11 cellular contexts compared by ENCODE assay signal in genomic region chr1:19816737-19817086, GRCh38. TPM values are rescaled to one million over a fixed set of nuclear protein-coding genes. Genes with fewer than 3 reads are reported as not detected.
DNase-seq lines count a peak whose midpoint lies in the region; ATAC-seq, FAIRE-seq and TF ChIP-seq lines count a peak whose summit lies in the region.
"Not testable (repeated sequence)": the region's sequence is repeated elsewhere in the genome, so short reads cannot be mapped to it uniquely, and the experiment has no call there.
"Had no signal": no experiment of that assay in that cellular context is flagged by ENCODE, and none has a peak within 500 bp of the region (broad histone marks: within the 10 kb centered on the region; RNA-seq: fewer than 3 reads in every experiment).

No MANE protein-coding gene starts in this region.

- H3K4me2 ChIP-seq in GM23338: peak overlapping the region; percentile 21
- not testable (repeated sequence) for H3K4me2 ChIP-seq in OCI-LY1 (ENCODE audit: low read length)
- peak overlapping the region; percentile 32 to 50; a peak in 3 of 4 replicates for H3K4me2 ChIP-seq in H1 (ENCODE audit: insufficient read depth in 1 of 2, low read depth in 2 of 2, low read length in 2 of 2)
- H3K4me2 ChIP-seq in HepG2 (ENCODE audit: low read depth, low read length): peak overlapping the region; percentile 68; the same call in 1 of the 2 replicates

- H3K4me1 Mint-ChIP-seq in GM23338 (peaks cover 41% of the 10 kb centered on the region), WTC11 (peaks cover 56% of the 10 kb centered on the region), nephron (peaks cover 37% of the 10 kb centered on the region)

- TF ChIP-seq CTCF in GM23338 (conservative IDR thresholded peaks at IDR 0.05; ENCODE audit: low read depth in 2 of 2); OCI-LY1 (IDR thresholded peaks at IDR 0.05; ENCODE audit: low read length); WTC11 (IDR thresholded peaks at IDR 0.05); H1 (IDR thresholded peaks at IDR 0.05; ENCODE audit: control extremely low read depth in 1 of 3, insufficient read depth in 1 of 3, low read depth in 1 of 3, low read length in 3 of 3); HepG2 (CRISPR knock-in tag; IDR thresholded peaks at IDR 0.05); nephron (IDR thresholded peaks at IDR 0.05; ENCODE audit: unreplicated experiment in 3 of 3); transverse colon (IDR thresholded peaks at IDR 0.05): not testable (repeated sequence)

- H3K56ac ChIP-seq in H1 (replicated peaks; ENCODE audit: insufficient read length, low read depth, low read length): not testable (repeated sequence)

- H2BK20ac ChIP-seq in H1 (ENCODE audit: low read length): not testable (repeated sequence)

- 0 out of 2 replicates have a peak overlapping the region, but pooled peaks have one; percentile 41 for H2BK12ac ChIP-seq in H1 (ENCODE audit: low read depth, low read length)

- CTCF ChIA-PET in WTC11 (lab: Charles Lee): interaction anchor here (0.6 to 2.4 kb wide), 10 partner anchors 16 to 1311 kb away, joined by 3 to 8 read pairs (median 3); partner anchors contain the start of gene OTUD3
- CTCF ChIA-PET in H1 (lab: Charles Lee; ENCODE audit: partially characterized antibody): interaction anchor here (0.8 to 1.8 kb wide), 6 partner anchors 16 to 112 kb away, joined by 3 to 7 read pairs (median 5); no protein-coding TSS in a partner anchor
- CTCF ChIA-PET in HepG2 (lab: Yijun Ruan, JAX; ENCODE audit: low intra/inter-chr PET ratio, low total read pairs): not testable (repeated sequence)

- H3K36me3 Mint-ChIP-seq in GM23338 (ENCODE audit: low read depth); WTC11; nephron (ENCODE audit: low read depth): not testable (repeated sequence)

- not testable (repeated sequence) for H3K79me1 ChIP-seq in H1 (ENCODE audit: low read depth, low read length)

- H3K27ac ChIP-seq in GM23338 (ENCODE audit: low read depth): peak overlapping the region; percentile 75
- peak overlapping the region; percentile 8 for H3K27ac ChIP-seq in OCI-LY1 (ENCODE audit: low read depth, low read length, poor library complexity, severe bottlenecking)
- H3K27ac ChIP-seq in H1 (ENCODE audit: low read depth, low read length); iPS-18a (ENCODE audit: low read length); HepG2 (ENCODE audit: extremely low read length, insufficient read depth, low read length): not testable (repeated sequence)
- peak overlapping the region; percentile 74 to 87 (median 84) for H3K27ac ChIP-seq in transverse colon

- H2BK5ac ChIP-seq in H1 (ENCODE audit: low read depth, low read length): peak overlapping the region; percentile 95; the same call in 1 of the 2 replicates

- not testable (repeated sequence) for BruUV-seq in HepG2 (replicated peaks; lab: Mats Ljungman, UMichigan)

- H3K4ac ChIP-seq in H1 (replicated peaks; ENCODE audit: insufficient read length, low read depth, low read length): not testable (repeated sequence)

- not testable (repeated sequence) for H3K14ac ChIP-seq in H1 (ENCODE audit: insufficient read length)

- not testable (repeated sequence) for H3K9ac ChIP-seq in OCI-LY1 (ENCODE audit: low read length); H1 (replicated peaks in 1 of 4; ENCODE audit: extremely low read depth in 1 of 4, low read depth in 3 of 4, low read length in 3 of 4); iPS-18a (ENCODE audit: low read length); HepG2 (ENCODE audit: insufficient read depth, low read depth, low read length)

- H3K4me1 ChIP-seq in GM23338 (ENCODE audit: insufficient read depth): peaks cover 26% of the 10 kb centered on the region
- H3K4me1 ChIP-seq in OCI-LY1 (ENCODE audit: insufficient read depth, low read length, severe bottlenecking): peaks cover 38% of the 10 kb centered on the region
- peaks cover 10 to 19% (median 11%) of the 10 kb centered on the region in 4 experiments for H3K4me1 ChIP-seq in H1 (replicated peaks in 1 of 4; ENCODE audit: control insufficient read depth in 3 of 4, insufficient read depth in 4 of 4, low read length in 3 of 4)
- H3K4me1 ChIP-seq in iPS-18a (ENCODE audit: control insufficient read depth, low read depth, low read length): peaks cover 23% of the 10 kb centered on the region
- H3K4me1 ChIP-seq in HepG2 (ENCODE audit: insufficient read depth, low read length): peaks cover 56% of the 10 kb centered on the region
- H3K4me1 ChIP-seq in transverse colon: peaks cover 2 to 23% (median 18%) of the 10 kb centered on the region in 4 donors

- H3K27ac Mint-ChIP-seq in GM23338 (peak overlapping the region; percentile 96), WTC11 (peak overlapping the region; percentile 99), nephron (peak overlapping the region; percentile 57 to 73 (median 70))

- H2BK15ac ChIP-seq in H1 (ENCODE audit: low read length): not testable (repeated sequence)

- H3K23me2 ChIP-seq in H1 (ENCODE audit: low read depth, low read length): not testable (repeated sequence)

- not testable (repeated sequence) for TF ChIP-seq RAD21 in H1 (IDR thresholded peaks at IDR 0.05 in 1 of 2, conservative IDR thresholded peaks at IDR 0.05 in 1 of 2; ENCODE audit: low read depth in 2 of 2, low read length in 2 of 2); HepG2 (CRISPR knock-in tag; IDR thresholded peaks at IDR 0.05)

- H3K79me2 ChIP-seq in GM23338 (replicated peaks; ENCODE audit: insufficient read depth); OCI-LY1 (ENCODE audit: insufficient read depth, low read length); H1 (ENCODE audit: control insufficient read depth in 1 of 2, insufficient read depth in 2 of 2, low read length in 2 of 2); HepG2 (ENCODE audit: insufficient read depth, low read length): not testable (repeated sequence)

- 5% methylated on average over 1 of the region's 1 CpG; no CpG with 5 or more reads in 1 of the 2 experiments for WGBS in H1 (ENCODE audit: extremely low coverage in 1 of 2, insufficient coverage in 1 of 2, insufficient read length in 1 of 2, insufficient replicate concordance in 2 of 2, low coverage in 1 of 2, low lambda C conversion rate in 2 of 2, missing lambda C conversion rate in 1 of 2), 2 experiments
- WGBS in HepG2 (ENCODE audit: low lambda C conversion rate): 50% methylated on average over 1 of the region's 1 CpG
- 38 to 52% methylated on average over 1 of the region's 1 CpG for WGBS in transverse colon (ENCODE audit: low coverage in 1 of 2), 2 donors

- H3K18ac ChIP-seq in H1 (ENCODE audit: extremely low read depth, low read length): not testable (repeated sequence)

- not testable (repeated sequence) for H3K9me3 ChIP-seq in OCI-LY1 (ENCODE audit: low read length); H1 (ENCODE audit: insufficient read depth in 2 of 2, low read depth in 1 of 2, low read length in 1 of 2); iPS-18a (ENCODE audit: control insufficient read depth, low read depth, low read length); HepG2 (ENCODE audit: low read length); transverse colon

- not testable (repeated sequence) for H2BK120ac ChIP-seq in H1 (replicated peaks; ENCODE audit: low read depth, low read length)

- not testable (repeated sequence) for TF ChIP-seq POLR2A in H1 (IDR thresholded peaks at IDR 0.05; ENCODE audit: control extremely low read depth in 1 of 2, low read depth in 2 of 2, low read length in 2 of 2); HepG2 (IDR thresholded peaks at IDR 0.05; ENCODE audit: insufficient read depth in 1 of 2, low read depth in 2 of 2, low read length in 2 of 2); transverse colon (IDR thresholded peaks at IDR 0.05)

- not testable (repeated sequence) for H4K91ac ChIP-seq in H1 (replicated peaks; ENCODE audit: insufficient read length, low read length)

- H4K20me1 ChIP-seq in GM23338 (replicated peaks; ENCODE audit: insufficient read depth); OCI-LY1 (ENCODE audit: insufficient read depth, low read length); H1 (replicated peaks in 1 of 2; ENCODE audit: control insufficient read depth in 1 of 2, insufficient read depth in 2 of 2, low read length in 2 of 2); HepG2 (ENCODE audit: insufficient read depth, low read length): not testable (repeated sequence)

- not testable (repeated sequence) for H2AFZ ChIP-seq in GM23338; OCI-LY1 (ENCODE audit: low read length); H1 (ENCODE audit: low read length); HepG2 (ENCODE audit: low read length)

- H3K4me3 Mint-ChIP-seq in GM23338 (peak overlapping the region; percentile 58), WTC11 (peak overlapping the region; percentile 49), nephron (peak overlapping the region in 1 of 3 experiments; percentile 47)

- not testable (repeated sequence) for H3F3A ChIP-seq in GM23338 (replicated peaks; ENCODE audit: low read depth); OCI-LY1 (ENCODE audit: insufficient read depth, low read length)

- not testable (repeated sequence) for TF ChIP-seq EP300 in H1 (IDR thresholded peaks at IDR 0.05; ENCODE audit: borderline replicate concordance in 1 of 2, low read depth in 2 of 2, low read length in 2 of 2); HepG2 (IDR thresholded peaks at IDR 0.05; ENCODE audit: low read depth in 2 of 2, low read length in 2 of 2); HepG2 (CRISPR knock-in tag; IDR thresholded peaks at IDR 0.05; ENCODE audit: borderline replicate concordance); transverse colon (IDR thresholded peaks at IDR 0.05; ENCODE audit: low read depth)

- H4K5ac ChIP-seq in H1 (ENCODE audit: insufficient read length, low read depth, low read length): not testable (repeated sequence)

- H2AK5ac ChIP-seq in H1 (ENCODE audit: low read depth, low read length): 0 out of 2 replicates have a peak overlapping the region, but pooled peaks have one; percentile 75

- not testable (repeated sequence) for H4K8ac ChIP-seq in H1 (ENCODE audit: extremely low read depth, insufficient read depth, low read length)

- H3K36me3 ChIP-seq in GM23338 (ENCODE audit: insufficient read depth); OCI-LY1 (ENCODE audit: insufficient read depth, low read length); H1 (ENCODE audit: control insufficient read depth in 2 of 4, insufficient read depth in 4 of 4, low read length in 3 of 4); iPS-18a (ENCODE audit: control insufficient read depth, low read depth, low read length); HepG2 (replicated peaks in 1 of 2; ENCODE audit: control insufficient read depth in 1 of 2, insufficient read depth in 2 of 2, low read length in 2 of 2); transverse colon: not testable (repeated sequence)

- H3K4me3 ChIP-seq in GM23338: 0 out of 2 replicates have a peak overlapping the region, but pooled peaks have one; percentile 13
- H3K4me3 ChIP-seq in OCI-LY1 (ENCODE audit: low read depth, low read length, poor library complexity, severe bottlenecking); H1 (ENCODE audit: extremely low read depth in 1 of 4, insufficient read depth in 2 of 4, low read depth in 3 of 4, low read length in 4 of 4); HepG2 (replicated peaks in 1 of 3; ENCODE audit: insufficient read depth in 1 of 3, low read depth in 2 of 3, low read length in 3 of 3); transverse colon: not testable (repeated sequence)
- peak overlapping the region; percentile 31 for H3K4me3 ChIP-seq in iPS-18a (ENCODE audit: low read length)

- H3K27me3 ChIP-seq in GM23338 (ENCODE audit: insufficient read depth); OCI-LY1 (ENCODE audit: insufficient read depth, low read length); H1 (replicated peaks in 1 of 4; ENCODE audit: control insufficient read depth in 3 of 4, extremely low read depth in 1 of 4, insufficient read depth in 3 of 4, low read length in 3 of 4); iPS-18a (ENCODE audit: control insufficient read depth, insufficient read depth, low read length); transverse colon: not testable (repeated sequence)
- H3K27me3 ChIP-seq in HepG2 (ENCODE audit: control insufficient read depth in 1 of 2, insufficient read depth in 2 of 2, low read length in 2 of 2): peaks cover 0 to 11% of the 10 kb centered on the region in 2 experiments; a peak in 2 of 5 replicates

- H3K27me3 Mint-ChIP-seq in GM23338 (ENCODE audit: insufficient read depth, low read depth, poor library complexity); WTC11 (ENCODE audit: low read depth); nephron (ENCODE audit: low read depth): not testable (repeated sequence)

- DNase-seq in GM23338 (ENCODE audit: low spot score): peak; percentile 43
- DNase-seq in WTC11 (ENCODE audit: low spot score); H1 (ENCODE audit: low read depth in 1 of 2, low spot score in 2 of 2); HepG2 (ENCODE audit: low spot score); transverse colon: not testable (repeated sequence)

- intact Hi-C loops in HepG2 (cut with micrococcal nuclease; ENCODE audit: unreplicated experiment): loop anchor here (10.0 kb wide), 1 partner anchor 68 kb away; the partner anchor contains the start of gene OTUD3
- intact Hi-C loops in transverse colon (cut with DNase I; ENCODE audit: low total_unique reads): not testable (repeated sequence)

- not testable (repeated sequence) for H3K9me3 Mint-ChIP-seq in GM23338, WTC11, nephron

- in situ Hi-C loops in HepG2 (cut with HindIII; ENCODE audit: extremely low pct_ligation_motif_present, low pct_unique_long_range_greater_than_20kb); transverse colon (cut with MboI; ENCODE audit: low pct_ligation_motif_present in 1 of 4, low pct_unique_long_range_greater_than_20kb in 1 of 4, low sequenced_read_pairs in 3 of 4): not testable (repeated sequence)

- H3K9me2 ChIP-seq in GM23338 (ENCODE audit: insufficient read depth); OCI-LY1 (ENCODE audit: low read depth, low read length): not testable (repeated sequence)

- not testable (repeated sequence) for H3K23ac ChIP-seq in H1 (ENCODE audit: insufficient read length)

- peak; percentile 93 for FAIRE-seq in H1 (lab: Jason Lieb, UNC)
- not testable (repeated sequence) for FAIRE-seq in HepG2 (lab: Jason Lieb, UNC)

- ATAC-seq in GM23338 (peak; percentile 56), WTC11 (peak; percentile 69)
- not testable (repeated sequence) for ATAC-seq in HepG2

- POLR2A ChIA-PET in WTC11 (lab: Charles Lee): interaction anchor here (0.7 kb wide), 1 partner anchor 33 kb away, joined by 3 read pairs; no protein-coding TSS in a partner anchor
- POLR2A ChIA-PET in H1 (lab: Charles Lee; ENCODE audit: partially characterized antibody): interaction anchor here (0.8 to 2.0 kb wide), 3 partner anchors 36 to 65 kb away, joined by 3 to 5 read pairs (median 3); partner anchors contain the start of gene OTUD3
- POLR2A ChIA-PET in HepG2 (lab: Yijun Ruan, JAX): not testable (repeated sequence)

RNA-seq across cellular contexts. Expression of gene RNF186, which starts 1.6 kb away (rescaled TPM):
- total RNA-seq in GM23338 (2014; rRNA removed; shearing (Covaris generic)): not detected in 2 replicates
- polyA plus RNA-seq in GM23338 (2016; fragmentation: Nextera tagmentation; extraction: Ambion mirVana) (not detected in 2 replicates), H1 (2011; rRNA removed) (0.05 TPM in 1 of 2 replicates, not detected in the other), HepG2 (2011; rRNA removed) (0.07 and 0.10 TPM in 2 replicates)
- total RNA-seq in WTC11 (2021) (not detected in 3 replicates), HepG2 (2016; rRNA removed; fragmentation: Illumina TruSeq; extraction: Trizol) (0.20 TPM in 1 of 2 replicates, not detected in the other), transverse colon (100 to 1,000 TPM in 1 of 4 donors, 10 to 100 TPM in 3; 10.5 to 174 (median 63.2) TPM)
- not detected in 2 replicates for total RNA-seq in H1 (2021; fragmentation: NEBNext Ultra II Directional; extraction: Animal tissue kit (Norgen Biotek cat#: 25700))
- polyA plus RNA-seq in H1 (2011; cell fraction: cytosol; rRNA removed): not detected
- polyA plus RNA-seq in H1 (2011; cell fraction: nucleus; rRNA removed): not detected
- polyA plus RNA-seq in H1 (2012, experiment 1 of 2): not detected in 4 replicates
- polyA plus RNA-seq in H1 (2012, experiment 2 of 2): not detected
- polyA plus RNA-seq in H1 (2013, experiment 1 of 2): not detected
- not detected for polyA plus RNA-seq in H1 (2013, experiment 2 of 2)
- not detected in 2 replicates for polyA minus RNA-seq in H1 (2011; rRNA and poly(A)+ RNA removed)
- polyA minus RNA-seq in H1 (2011; cell fraction: cytosol; rRNA and poly(A)+ RNA removed): not detected
- not detected for polyA minus RNA-seq in H1 (2011; cell fraction: nucleus; rRNA and poly(A)+ RNA removed)
- total RNA-seq in HepG2 (2016; cell fraction: cytosol; rRNA removed; fragmentation: Illumina TruSeq; extraction: Trizol; ENCODE audit: low read depth): 0.26 TPM in 1 of 2 replicates, not detected in the other
- total RNA-seq in HepG2 (2016; cell fraction: insoluble cytoplasmic fraction; rRNA removed; fragmentation: Illumina TruSeq; extraction: Trizol): 0.09 TPM in 1 of 2 replicates, not detected in the other
- 0.12 TPM in 1 of 2 replicates, not detected in the other for total RNA-seq in HepG2 (2016; cell fraction: membrane; rRNA removed; fragmentation: Illumina TruSeq; extraction: Trizol)
- total RNA-seq in HepG2 (2016; cell fraction: nucleus; rRNA removed; fragmentation: Illumina TruSeq; extraction: Trizol): not detected in 2 replicates
- polyA plus RNA-seq in HepG2 (2011; cell fraction: cytosol; rRNA removed): 0.11 and 0.12 TPM in 2 replicates
- polyA plus RNA-seq in HepG2 (2011; cell fraction: nucleus; rRNA removed): 0.28 TPM in 1 of 2 replicates, not detected in the other
- 0.34 and 0.55 TPM in 2 replicates for polyA plus RNA-seq in HepG2 (2012)
- 0.10 TPM in 1 of 2 replicates, not detected in the other for polyA plus RNA-seq in HepG2 (2016; cell fraction: cytosol; fragmentation: Illumina TruSeq; extraction: Trizol; ENCODE audit: low read depth)
- not detected in 2 replicates for polyA plus RNA-seq in HepG2 (2016; cell fraction: insoluble cytoplasmic fraction; fragmentation: Illumina TruSeq; extraction: Trizol; ENCODE audit: low read depth)
- not detected in 2 replicates for polyA plus RNA-seq in HepG2 (2016; cell fraction: membrane; fragmentation: Illumina TruSeq; extraction: Trizol; ENCODE audit: low read depth)
- polyA plus RNA-seq in HepG2 (2016; cell fraction: nucleus; fragmentation: Illumina TruSeq; extraction: Trizol; ENCODE audit: insufficient read depth, low read depth): not detected in 2 replicates
- 0.12 TPM in 1 of 2 replicates, not detected in the other for polyA minus RNA-seq in HepG2 (2011; rRNA and poly(A)+ RNA removed; ENCODE audit: low replicate concordance)
- polyA minus RNA-seq in HepG2 (2011; cell fraction: cytosol; rRNA and poly(A)+ RNA removed): not detected in 2 replicates
- not detected in 2 replicates for polyA minus RNA-seq in HepG2 (2011; cell fraction: nucleus; rRNA and poly(A)+ RNA removed)
- total RNA-seq: Caco-2; CD8-positive, alpha-beta memory T cell; H4 had no signal
- polyA plus RNA-seq: CD8-positive, alpha-beta memory T cell had no signal

RNA-seq across cellular contexts. Expression of gene TMCO4, which starts 17.0 kb away (rescaled TPM):
- 3.1 and 6.9 TPM in 2 replicates for total RNA-seq in GM23338 (2014; rRNA removed; shearing (Covaris generic))
- 2.6 and 3.9 TPM in 2 replicates for polyA plus RNA-seq in GM23338 (2016; fragmentation: Nextera tagmentation; extraction: Ambion mirVana)
- 7.2 to 9.3 TPM (median 7.5 TPM) in 3 replicates for total RNA-seq in WTC11 (2021)
- 3.0 and 3.1 TPM in 2 replicates for total RNA-seq in H1 (2021; fragmentation: NEBNext Ultra II Directional; extraction: Animal tissue kit (Norgen Biotek cat#: 25700))
- polyA plus RNA-seq in H1 (2011; rRNA removed): 3.1 and 3.6 TPM in 2 replicates
- polyA plus RNA-seq in H1 (2011; cell fraction: cytosol; rRNA removed): 4.0 TPM
- polyA plus RNA-seq in H1 (2011; cell fraction: nucleus; rRNA removed): 4.4 TPM
- polyA plus RNA-seq in H1 (2012, experiment 1 of 2): 2.1 to 4.3 TPM (median 3.2 TPM) in 4 replicates
- polyA plus RNA-seq in H1 (2012, experiment 2 of 2): 2.9 TPM
- polyA plus RNA-seq in H1 (2013, experiment 1 of 2): 2.7 TPM
- 3.2 TPM for polyA plus RNA-seq in H1 (2013, experiment 2 of 2)
- 3.2 TPM in 2 replicates for polyA minus RNA-seq in H1 (2011; rRNA and poly(A)+ RNA removed)
- 3.6 TPM for polyA minus RNA-seq in H1 (2011; cell fraction: cytosol; rRNA and poly(A)+ RNA removed)
- 3.7 TPM for polyA minus RNA-seq in H1 (2011; cell fraction: nucleus; rRNA and poly(A)+ RNA removed)
- 3.9 and 4.1 TPM in 2 replicates for total RNA-seq in HepG2 (2016; rRNA removed; fragmentation: Illumina TruSeq; extraction: Trizol)
- total RNA-seq in HepG2 (2016; cell fraction: cytosol; rRNA removed; fragmentation: Illumina TruSeq; extraction: Trizol; ENCODE audit: low read depth): 2.2 and 2.4 TPM in 2 replicates
- 4.4 and 6.1 TPM in 2 replicates for total RNA-seq in HepG2 (2016; cell fraction: insoluble cytoplasmic fraction; rRNA removed; fragmentation: Illumina TruSeq; extraction: Trizol)
- total RNA-seq in HepG2 (2016; cell fraction: membrane; rRNA removed; fragmentation: Illumina TruSeq; extraction: Trizol): 3.6 and 4.0 TPM in 2 replicates
- 5.2 and 5.6 TPM in 2 replicates for total RNA-seq in HepG2 (2016; cell fraction: nucleus; rRNA removed; fragmentation: Illumina TruSeq; extraction: Trizol)
- polyA plus RNA-seq in HepG2 (2011; rRNA removed): 2.1 and 3.3 TPM in 2 replicates
- polyA plus RNA-seq in HepG2 (2011; cell fraction: cytosol; rRNA removed): 2.3 and 3.3 TPM in 2 replicates
- 4.8 and 6.1 TPM in 2 replicates for polyA plus RNA-seq in HepG2 (2011; cell fraction: nucleus; rRNA removed)
- 1.3 and 1.9 TPM in 2 replicates for polyA plus RNA-seq in HepG2 (2012)
- 2.0 and 2.4 TPM in 2 replicates for polyA plus RNA-seq in HepG2 (2016; cell fraction: cytosol; fragmentation: Illumina TruSeq; extraction: Trizol; ENCODE audit: low read depth)
- polyA plus RNA-seq in HepG2 (2016; cell fraction: insoluble cytoplasmic fraction; fragmentation: Illumina TruSeq; extraction: Trizol; ENCODE audit: low read depth): 2.8 and 3.9 TPM in 2 replicates
- 3.1 and 3.5 TPM in 2 replicates for polyA plus RNA-seq in HepG2 (2016; cell fraction: membrane; fragmentation: Illumina TruSeq; extraction: Trizol; ENCODE audit: low read depth)
- 5.0 and 6.3 TPM in 2 replicates for polyA plus RNA-seq in HepG2 (2016; cell fraction: nucleus; fragmentation: Illumina TruSeq; extraction: Trizol; ENCODE audit: insufficient read depth, low read depth)
- 5.4 and 25.9 TPM in 2 replicates for polyA minus RNA-seq in HepG2 (2011; rRNA and poly(A)+ RNA removed; ENCODE audit: low replicate concordance)
- 2.5 and 2.6 TPM in 2 replicates for polyA minus RNA-seq in HepG2 (2011; cell fraction: cytosol; rRNA and poly(A)+ RNA removed)
- 1.5 and 3.6 TPM in 2 replicates for polyA minus RNA-seq in HepG2 (2011; cell fraction: nucleus; rRNA and poly(A)+ RNA removed)
- total RNA-seq in transverse colon: 10 to 100 TPM; 16.1 to 36.2 (median 26.9) TPM

Comparison
In these comparisons a context has a peak if more than half of its experiments do, and no peak if none do; other contexts are left out.
1. RNA of gene RNF186, which starts 1.6 kb away (total RNA-seq): 10.5 to 174 TPM in transverse colon; 0.09 to 0.26 TPM in HepG2, not detected in GM23338, not detected in WTC11 and not detected in H1; every median in the first group is over 4 times any median in the second.
2. Peak in every context shown above with its lines, with median percentiles within 50 percentile points of each other: H3K27ac Mint-ChIP-seq.